In genomic region chrX:15334561-15334960, GRCh38 we compare ENCODE assay signal across 8 cellular contexts. TPM values are rescaled to one million over a fixed set of nuclear protein-coding genes. Genes with fewer than 3 reads are reported as not detected.
DNase-seq lines count a peak whose midpoint lies in the region; ATAC-seq and TF ChIP-seq lines count a peak whose summit lies in the region.

No MANE protein-coding gene starts in this region.

- H3K27me3 ChIP-seq in fibroblast of lung (ENCODE audit: control insufficient read depth, insufficient read depth, low read length) (peaks cover 4% of the 10 kb centered on the region), rectal smooth muscle tissue (ENCODE audit: control insufficient read depth, insufficient read depth, low read length) (no peaks in the 10 kb centered on the region)

- H4K20me1 ChIP-seq in fibroblast of lung (ENCODE audit: control insufficient read depth, extremely low read depth, insufficient read depth, low read length), result no peaks in the 10 kb centered on the region

- H3K9ac ChIP-seq in fibroblast of lung (ENCODE audit: insufficient read depth, low read length), result peak overlapping the region; percentile 92
- peak overlapping the region; percentile 62 for H3K9ac ChIP-seq in rectal smooth muscle tissue (ENCODE audit: low read length)

- H3K4me3 ChIP-seq in fibroblast of lung (replicated peaks in 1 of 4; ENCODE audit: control extremely low read depth in 1 of 4, insufficient read depth in 1 of 4, low read depth in 3 of 4, low read length in 4 of 4) (peak overlapping the region; percentile 62 to 81 (median 74)), rectal smooth muscle tissue (ENCODE audit: low read length) (peak overlapping the region; percentile 73)

- H3K36me3 ChIP-seq in fibroblast of lung (ENCODE audit: control insufficient read depth, insufficient read depth, low read length), result no peaks in the 10 kb centered on the region
- no peaks in the 10 kb centered on the region for H3K36me3 ChIP-seq in rectal smooth muscle tissue (ENCODE audit: control insufficient read depth, insufficient read depth, low read length)

- peak; percentile 5 for DNase-seq in activated CD4-positive, alpha-beta T cell treated with anti-CD3 and anti-CD28 coated beads for 48 hours
- no peak for DNase-seq in activated CD4-positive, alpha-beta T cell treated with anti-CD3 and anti-CD28 coated beads for 4 hours
- DNase-seq in T follicular helper cell (ENCODE audit: low read depth), result peak; percentile 0
- DNase-seq in fibroblast of lung (ENCODE audit: low read depth in 2 of 2), result peak in 1 of 2 donors; percentile 29
- no peak for DNase-seq in stimulated activated naive CD4-positive, alpha-beta T cell treated with Interleukin-2 at 50 U/mL for 16 hours (lab: John Stamatoyannopoulos, UW)

- peak overlapping the region; percentile 95 for H3K27ac ChIP-seq in fibroblast of lung (ENCODE audit: insufficient read depth, low read length)
- peak overlapping the region; percentile 46 for H3K27ac ChIP-seq in rectal smooth muscle tissue (ENCODE audit: low read depth, low read length)

- no peaks in the 10 kb centered on the region for H3K9me3 ChIP-seq in fibroblast of lung (ENCODE audit: control insufficient read depth, insufficient read depth, low read depth, low read length)

- H3K79me2 ChIP-seq in fibroblast of lung (ENCODE audit: control insufficient read depth, insufficient read depth, low read length), result peaks cover 4% of the 10 kb centered on the region

- ATAC-seq in esophagus mucosa, result no peak
- ATAC-seq in GM21360 (IDR thresholded peaks at IDR 0.05; ENCODE audit: unreplicated experiment), result no peak

- no peak overlapping the region for H2AFZ ChIP-seq in fibroblast of lung (ENCODE audit: low read length)

- peak overlapping the region; percentile 78 for H3K4me2 ChIP-seq in fibroblast of lung (ENCODE audit: extremely low read depth, insufficient read depth, low read length)

- H3K4me1 ChIP-seq in fibroblast of lung (ENCODE audit: control insufficient read depth, extremely low read depth, insufficient read depth, low read length) (no peaks in the 10 kb centered on the region), rectal smooth muscle tissue (ENCODE audit: control insufficient read depth, insufficient read depth, low read length) (no peaks in the 10 kb centered on the region)

- no peak for TF ChIP-seq CTCF in fibroblast of lung (conservative IDR thresholded peaks at IDR 0.05 in 1 of 2, IDR thresholded peaks at IDR 0.05 in 1 of 2; ENCODE audit: low read depth in 1 of 2, low read length in 2 of 2)

RNA-seq across cellular contexts. Expression of gene PIGA, which starts 0.8 kb away (rescaled TPM):
- total RNA-seq in fibroblast of lung, result 4.8 and 4.9 TPM in 2 replicates
- 5.0 and 6.9 TPM in 2 replicates for polyA plus RNA-seq in fibroblast of lung
- 3.0 and 3.1 TPM in 2 replicates for polyA plus RNA-seq in fibroblast of lung (2012)
- polyA minus RNA-seq in fibroblast of lung (ENCODE audit: low replicate concordance), result 3.2 and 3.7 TPM in 2 replicates
- total RNA-seq in esophagus mucosa, result 17.5 TPM

RNA-seq across cellular contexts. Expression of gene ASB11, which starts 19.1 kb away (rescaled TPM):
- total RNA-seq in fibroblast of lung (not detected in 2 replicates), esophagus mucosa (not detected)
- not detected in 2 replicates for polyA plus RNA-seq in fibroblast of lung
- polyA plus RNA-seq in fibroblast of lung (2012), result not detected in 2 replicates
- not detected in 2 replicates for polyA minus RNA-seq in fibroblast of lung (ENCODE audit: low replicate concordance)

RNA-seq across cellular contexts. Expression of gene VEGFD, which starts 49.7 kb away (rescaled TPM):
- 2.0 and 2.1 TPM in 2 replicates for total RNA-seq in fibroblast of lung
- 5.3 and 7.9 TPM in 2 replicates for polyA plus RNA-seq in fibroblast of lung
- polyA plus RNA-seq in fibroblast of lung (2012), result 4.5 and 4.9 TPM in 2 replicates
- polyA minus RNA-seq in fibroblast of lung (ENCODE audit: low replicate concordance), result 2.0 TPM in 1 of 2 replicates, not detected in the other
- total RNA-seq in esophagus mucosa, result 0.20 TPM

Comparison
In these comparisons a context has a peak if more than half of its experiments do, and no peak if none do; other contexts are left out.
1. DNase-seq: peak in activated CD4-positive, alpha-beta T cell treated with anti-CD3 and anti-CD28 coated beads for 48 hours (single experiment) and T follicular helper cell (single experiment); none in activated CD4-positive, alpha-beta T cell treated with anti-CD3 and anti-CD28 coated beads for 4 hours (0 of 2) and stimulated activated naive CD4-positive, alpha-beta T cell treated with Interleukin-2 at 50 U/mL for 16 hours (single experiment).